14 cellular contexts compared by ENCODE assay signal in genomic region chr9:77453857-77454647, GRCh38.
A peak's percentile ranks its signal among the peaks of the same experiment; 100 is the strongest.
DNase-seq lines count a peak whose midpoint lies in the region; ATAC-seq and TF ChIP-seq lines count a peak whose summit lies in the region.
"Had no signal": no experiment of that assay in that cellular context is flagged by ENCODE, and none has a peak within 500 bp of the region (broad histone marks: within the 10 kb centered on the region; RNA-seq: fewer than 3 reads in every experiment).

No MANE protein-coding gene starts in this region.

- H3K9me3 ChIP-seq in smooth muscle cell (replicated peaks; ENCODE audit: low read depth), result no peaks in the 10 kb centered on the region
- no peaks in the 10 kb centered on the region for H3K9me3 ChIP-seq in right cardiac atrium (ENCODE audit: control insufficient read depth, low read length)
- H3K9me3 ChIP-seq: left lung had no signal

- 70% methylated on average over 13 of the region's 13 CpGs for WGBS in smooth muscle cell (ENCODE audit: low lambda C conversion rate)
- 78% methylated on average over 13 of the region's 13 CpGs for WGBS in right cardiac atrium

- DNase-seq in activated CD4-positive, alpha-beta T cell treated with anti-CD3 and anti-CD28 coated beads, Interleukin-2, amount 10 ng/mL, durations not matched to agents 24 days and 14 days, result peak; percentile 61
- DNase-seq in activated CD4-positive, alpha-beta T cell treated with anti-CD3 and anti-CD28 coated beads for 1 hour, result no peak
- peak; percentile 11 for DNase-seq in NCI-H69 (lab: John Stamatoyannopoulos, UW)
- no peak for DNase-seq in smooth muscle cell (lab: John Stamatoyannopoulos, UW; ENCODE audit: unreplicated experiment)
- DNase-seq in right cardiac atrium, result no peak
- DNase-seq: anterior cingulate cortex, glutamatergic neuron, left lung, NCI-H2029, occipital lobe, PC-9 had no signal

- TF ChIP-seq CTCF in smooth muscle cell (IDR thresholded peaks at IDR 0.05; ENCODE audit: borderline replicate concordance, insufficient read depth, poor library complexity, severe bottlenecking), result no peak

- peak overlapping the region; percentile 81 for H3K4me3 Mint-ChIP-seq in activated CD4-positive, alpha-beta T cell treated with anti-CD3 and anti-CD28 coated beads, Interleukin-2, amount 10 ng/mL, durations not matched to agents 24 days and 14 days
- H3K4me3 Mint-ChIP-seq in activated naive CD4-positive, alpha-beta T cell treated with anti-CD3 and anti-CD28 coated beads, Interleukin-2, amount 50 U/mL, for 24 hours, result peak overlapping the region; percentile 88

- no peaks in the 10 kb centered on the region for H3K4me1 ChIP-seq in smooth muscle cell (ENCODE audit: low read depth)
- H3K4me1 ChIP-seq in right cardiac atrium (ENCODE audit: control insufficient read depth, insufficient read depth, low read length), result no peaks in the 10 kb centered on the region

- H4K20me1 ChIP-seq in smooth muscle cell (ENCODE audit: low read depth), result no peaks in the 10 kb centered on the region

- peaks cover 2% of the 10 kb centered on the region for H3F3A ChIP-seq in smooth muscle cell (ENCODE audit: low read depth)

- H3K27me3 Mint-ChIP-seq in activated CD4-positive, alpha-beta T cell treated with anti-CD3 and anti-CD28 coated beads, Interleukin-2, amount 10 ng/mL, durations not matched to agents 24 days and 14 days, result no peaks in the 10 kb centered on the region
- peaks cover 2% of the 10 kb centered on the region for H3K27me3 Mint-ChIP-seq in activated naive CD4-positive, alpha-beta T cell treated with anti-CD3 and anti-CD28 coated beads, Interleukin-2, amount 50 U/mL, for 24 hours

- H3K9me3 Mint-ChIP-seq in activated CD4-positive, alpha-beta T cell treated with anti-CD3 and anti-CD28 coated beads, Interleukin-2, amount 10 ng/mL, durations not matched to agents 24 days and 14 days, result no peaks in the 10 kb centered on the region
- H3K9me3 Mint-ChIP-seq in activated naive CD4-positive, alpha-beta T cell treated with anti-CD3 and anti-CD28 coated beads, Interleukin-2, amount 50 U/mL, for 24 hours, result no peaks in the 10 kb centered on the region

- no peaks in the 10 kb centered on the region for H3K79me2 ChIP-seq in smooth muscle cell (ENCODE audit: low read depth)

- H3K36me3 ChIP-seq in smooth muscle cell (ENCODE audit: low read depth), result no peaks in the 10 kb centered on the region
- H3K36me3 ChIP-seq: left lung had no signal

- peak overlapping the region; percentile 81 for H3K27ac Mint-ChIP-seq in activated CD4-positive, alpha-beta T cell treated with anti-CD3 and anti-CD28 coated beads, Interleukin-2, amount 10 ng/mL, durations not matched to agents 24 days and 14 days
- H3K27ac Mint-ChIP-seq in activated naive CD4-positive, alpha-beta T cell treated with anti-CD3 and anti-CD28 coated beads, Interleukin-2, amount 50 U/mL, for 24 hours, result no peak overlapping the region

- no peaks in the 10 kb centered on the region for H3K27me3 ChIP-seq in smooth muscle cell (ENCODE audit: low read depth)
- no peaks in the 10 kb centered on the region for H3K27me3 ChIP-seq in right cardiac atrium (ENCODE audit: control insufficient read depth, insufficient read depth)
- H3K27me3 ChIP-seq: left lung had no signal

- no peak overlapping the region for H3K27ac ChIP-seq in smooth muscle cell (ENCODE audit: low read depth)
- no peak overlapping the region for H3K27ac ChIP-seq in right cardiac atrium (ENCODE audit: low read length)
- H3K27ac ChIP-seq: PC-9 had no signal

- H3K4me3 ChIP-seq in smooth muscle cell, result no peak overlapping the region
- no peak overlapping the region for H3K4me3 ChIP-seq in right cardiac atrium (ENCODE audit: low read length)
- H3K4me3 ChIP-seq: PC-9 had no signal

- H3K4me1 Mint-ChIP-seq in activated CD4-positive, alpha-beta T cell treated with anti-CD3 and anti-CD28 coated beads, Interleukin-2, amount 10 ng/mL, durations not matched to agents 24 days and 14 days, result peaks cover 22% of the 10 kb centered on the region
- H3K4me1 Mint-ChIP-seq in activated naive CD4-positive, alpha-beta T cell treated with anti-CD3 and anti-CD28 coated beads, Interleukin-2, amount 50 U/mL, for 24 hours, result peaks cover 31% of the 10 kb centered on the region

- ATAC-seq in HG02973 (IDR thresholded peaks at IDR 0.05; ENCODE audit: unreplicated experiment) (no peak), right cardiac atrium (no peak), GM18907 (IDR thresholded peaks at IDR 0.05; ENCODE audit: unreplicated experiment) (no peak)
- ATAC-seq: left lung had no signal

- intact Hi-C loops in activated CD4-positive, alpha-beta T cell treated with anti-CD3 and anti-CD28 coated beads, Interleukin-2, amount 10 ng/mL, durations not matched to agents 24 days and 14 days (cut with micrococcal nuclease), result loop anchor here (1.0 to 10.0 kb wide), 2 partner anchors 287 to 841 kb away; partner anchors contain the start of gene PSAT1
- intact Hi-C loops in right cardiac atrium (cut with DNase I), result loop anchor here in 2 of 4 donors (10.0 kb wide), 2 partner anchors 201 to 301 kb away; no protein-coding TSS in a partner anchor

- H2AFZ ChIP-seq in smooth muscle cell (ENCODE audit: low read depth), result peak overlapping the region; percentile 74
- H2AFZ ChIP-seq: PC-9 had no signal

- no peak overlapping the region for H3K9ac ChIP-seq in smooth muscle cell (ENCODE audit: low read depth)

- H3K4me2 ChIP-seq in smooth muscle cell, result peak overlapping the region; percentile 48
- H3K4me2 ChIP-seq: PC-9 had no signal

- no peaks in the 10 kb centered on the region for H3K36me3 Mint-ChIP-seq in activated CD4-positive, alpha-beta T cell treated with anti-CD3 and anti-CD28 coated beads, Interleukin-2, amount 10 ng/mL, durations not matched to agents 24 days and 14 days (ENCODE audit: low read depth)
- H3K36me3 Mint-ChIP-seq in activated naive CD4-positive, alpha-beta T cell treated with anti-CD3 and anti-CD28 coated beads, Interleukin-2, amount 50 U/mL, for 24 hours, result no peaks in the 10 kb centered on the region

Comparison
In these comparisons a context has a peak if more than half of its experiments do, and no peak if none do; other contexts are left out.
1. DNase-seq: peak in activated CD4-positive, alpha-beta T cell treated with anti-CD3 and anti-CD28 coated beads, Interleukin-2, amount 10 ng/mL, durations not matched to agents 24 days and 14 days (single experiment) and NCI-H69 (single experiment); none in activated CD4-positive, alpha-beta T cell treated with anti-CD3 and anti-CD28 coated beads for 1 hour (single experiment), smooth muscle cell (single experiment) and right cardiac atrium (0 of 3).